In genomic region chr22:24176630-24177029, GRCh38 we compare ENCODE assay signal across 25 cellular contexts. TPM values are rescaled to one million over a fixed set of nuclear protein-coding genes. Genes with fewer than 3 reads are reported as not detected.
DNase-seq lines count a peak whose midpoint lies in the region; ATAC-seq and TF ChIP-seq lines count a peak whose summit lies in the region.
"Had no signal": no experiment of that assay in that cellular context is flagged by ENCODE, and none has a peak within 500 bp of the region (broad histone marks: within the 10 kb centered on the region; RNA-seq: fewer than 3 reads in every experiment).

No MANE protein-coding gene starts in this region.

- H3K27ac ChIP-seq in coronary artery (peak overlapping the region; percentile 81 to 97), heart right ventricle (peak overlapping the region; percentile 46 to 84 (median 72)), rectal smooth muscle tissue (ENCODE audit: low read depth, low read length) (peak overlapping the region; percentile 89), aorta (ENCODE audit: low read depth in 1 of 2, low read length in 2 of 2) (peak overlapping the region; percentile 29 to 74)
- H3K27ac ChIP-seq: C4-2B, parathyroid adenoma had no signal

- intact Hi-C loops in heart right ventricle (cut with DNase I) = loop anchor here in 7 of 10 donors (2.0 to 10.0 kb wide), 7 partner anchors 69 to 222 kb away; partner anchors contain the start of genes GSTT4 (in 3 of the 7) and CABIN1 (in 1 of the 7)
- intact Hi-C loops in aorta (cut with DNase I) = loop anchor here (5.0 to 10.0 kb wide), 2 partner anchors 69 to 122 kb away; no protein-coding TSS in a partner anchor

- 33 to 61% methylated on average over 10 of the region's 10 CpGs for WGBS in heart right ventricle, 2 donors
- 6 to 14% methylated on average over 10 of the region's 10 CpGs for WGBS in aorta, 2 donors

- DNase-seq in coronary artery (ENCODE audit: low spot score) (peak; percentile 96), heart right ventricle (peak; percentile 70 to 75), aorta (peak; percentile 87 to 89), GM19238 (ENCODE audit: insufficient read length, low spot score) (no peak), D341Med (ENCODE audit: low spot score) (no peak)
- no peak for DNase-seq in activated T-cell treated with anti-CD3 and anti-CD28 coated beads, Interleukin-2, amount 50 U/mL, for 1 hour
- DNase-seq: activated CD4-positive, alpha-beta T cell treated with anti-CD3 and anti-CD28 coated beads, Interleukin-2, amount 50 U/mL, for 4 hours; activated CD8-positive, alpha-beta memory T cell treated with anti-CD3 and anti-CD28 coated beads, Interleukin-2, amount 50 U/mL, for 48 hours; anterior cingulate cortex; caudate nucleus; dermis blood vessel endothelial cell; DMS79 treated with DMSO at 0.1 percent for 48 hours; GF-D8; HCEC 1CT; NCI-H2029 treated with DMSO at 0.1 percent for 48 hours; NCI-H748 treated with DMSO at 0.1 percent for 48 hours; nephron progenitor cell; stimulated activated naive CD8-positive, alpha-beta T cell treated with anti-CD3 and anti-CD28 coated beads, Interleukin-15, Interleukin-2, amounts not matched to agents 100 U/mL and 50 U/mL, for 24 hours; T-helper 1 cell; trophoblast cell had no signal

- H3K4me3 ChIP-seq in coronary artery (no peak overlapping the region), heart right ventricle (no peak overlapping the region), rectal smooth muscle tissue (ENCODE audit: low read length) (no peak overlapping the region), aorta (ENCODE audit: low read length in 2 of 2) (no peak overlapping the region)
- H3K4me3 ChIP-seq: K562 had no signal

- H3K4me1 ChIP-seq in heart right ventricle (peaks cover 13 to 70% (median 33%) of the 10 kb centered on the region in 9 donors), rectal smooth muscle tissue (ENCODE audit: control insufficient read depth, insufficient read depth, low read length) (peaks cover 30% of the 10 kb centered on the region), aorta (ENCODE audit: control insufficient read depth in 1 of 2, insufficient read depth in 2 of 2, low read length in 2 of 2) (no peaks in the 10 kb centered on the region)
- H3K4me1 ChIP-seq: parathyroid adenoma had no signal

- TF ChIP-seq CTCF in coronary artery (IDR thresholded peaks at IDR 0.05) (no peak), heart right ventricle (IDR thresholded peaks at IDR 0.05) (no peak)

- H3K9ac ChIP-seq in rectal smooth muscle tissue (ENCODE audit: low read length) = no peak overlapping the region
- H3K9ac ChIP-seq: parathyroid adenoma had no signal

- peaks cover 0 to 66% (median 26%) of the 10 kb centered on the region in 9 donors for H3K36me3 ChIP-seq in heart right ventricle
- H3K36me3 ChIP-seq in rectal smooth muscle tissue (ENCODE audit: control insufficient read depth, insufficient read depth, low read length) = peaks cover 34% of the 10 kb centered on the region
- H3K36me3 ChIP-seq in aorta (ENCODE audit: control insufficient read depth in 1 of 2, insufficient read depth in 2 of 2, low read length in 1 of 2) = peaks cover 0 to 8% of the 10 kb centered on the region in 2 donors

- H3K9me3 ChIP-seq in heart right ventricle = no peaks in the 10 kb centered on the region
- no peaks in the 10 kb centered on the region for H3K9me3 ChIP-seq in aorta (ENCODE audit: control insufficient read depth, low read length)

- no peaks in the 10 kb centered on the region for H3K27me3 ChIP-seq in heart right ventricle
- H3K27me3 ChIP-seq in rectal smooth muscle tissue (ENCODE audit: control insufficient read depth, insufficient read depth, low read length) = no peaks in the 10 kb centered on the region
- H3K27me3 ChIP-seq in aorta (ENCODE audit: control insufficient read depth in 1 of 2, insufficient read depth in 2 of 2, low read length in 1 of 2) = no peaks in the 10 kb centered on the region

- ATAC-seq in heart right ventricle = peak; percentile 65 to 89 (median 84)
- peak; percentile 71 for ATAC-seq in aorta (ENCODE audit: low FRiP score)
- ATAC-seq: activated naive CD4-positive, alpha-beta T cell treated with anti-CD3 and anti-CD28 coated beads, Interleukin-2, amount 50 U/mL, for 72 hours; K562; stimulated activated naive CD8-positive, alpha-beta T cell treated with anti-CD3 and anti-CD28 coated beads, Interleukin-15, Interleukin-2, amounts not matched to agents 100 U/mL and 50 U/mL, for 24 hours had no signal

RNA-seq across cellular contexts. Expression of gene SUSD2, which starts 4.7 kb away (rescaled TPM):
- total RNA-seq in heart right ventricle = 1 to 10 TPM in 6 of 10 donors, under 1 TPM in 4; 0.57 to 6.7 (median 1.5) TPM
- polyA plus RNA-seq in heart right ventricle = 1 to 10 TPM; 5.4 to 6.5 TPM
- 10 to 100 TPM; 11.2 to 15.0 TPM for total RNA-seq in aorta
- 10 to 100 TPM in 1 of 2 donors, 1 to 10 TPM in 1; 7.1 to 79.5 TPM for polyA plus RNA-seq in aorta

Comparison
In these comparisons a context has a peak if more than half of its experiments do, and no peak if none do; other contexts are left out.
1. DNase-seq: peak in coronary artery (single experiment), heart right ventricle (2 of 2) and aorta (2 of 2); none in GM19238 (single experiment), D341Med (single experiment) and activated T-cell treated with anti-CD3 and anti-CD28 coated beads, Interleukin-2, amount 50 U/mL, for 1 hour (single experiment).
2. Peak in every context shown above with its lines, with median percentiles within 50 percentile points of each other: H3K27ac ChIP-seq.